1 cellular context compared by ENCODE assay signal in the genomic region with DNA sequence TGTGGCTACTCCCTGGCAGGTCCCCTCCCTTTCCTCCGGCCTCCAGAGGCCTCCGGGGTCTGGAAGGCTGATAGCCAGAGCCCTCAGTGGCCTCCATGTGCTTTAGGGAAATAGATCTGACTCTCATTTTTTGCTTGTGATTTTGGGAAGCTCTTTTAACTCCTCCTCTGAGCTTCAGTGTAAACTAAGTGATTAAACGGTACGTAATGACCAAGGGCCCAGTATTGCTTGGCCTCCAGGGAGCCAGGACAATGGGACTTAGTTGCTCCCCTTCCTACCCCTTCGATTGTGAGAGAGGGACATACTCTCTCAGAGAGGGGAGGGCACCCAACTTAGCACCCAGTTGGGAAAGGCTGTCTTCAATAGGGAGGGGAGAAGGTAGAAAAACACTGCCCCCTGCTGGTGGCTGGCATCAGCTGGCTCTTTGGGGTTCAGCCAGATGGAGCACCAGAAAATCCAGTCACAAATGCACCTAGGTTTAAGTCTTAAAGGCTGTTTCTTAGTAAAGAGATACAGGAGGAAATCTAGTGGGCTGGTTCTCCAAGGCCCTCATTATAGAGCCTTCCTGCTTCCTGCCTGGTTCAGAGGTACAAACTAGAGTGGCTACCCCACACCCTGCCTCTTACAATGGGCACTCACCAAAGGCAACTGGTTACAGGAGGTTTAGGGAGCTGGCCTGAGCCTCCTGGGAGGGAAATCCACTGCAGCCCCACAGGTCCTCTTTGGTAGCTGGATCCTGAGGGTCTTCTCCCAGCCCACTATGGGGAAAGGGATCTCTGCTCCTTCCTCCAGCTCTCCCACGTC.
TF ChIP-seq lines count a peak whose summit lies in the region.

No MANE protein-coding gene starts in this region.

TF ChIP-seq in neural cell, 6 proteins besides CTCF, POLR2A, EP300 and RAD21 (continued from another document):
- TF ChIP-seq, protein P1, sequence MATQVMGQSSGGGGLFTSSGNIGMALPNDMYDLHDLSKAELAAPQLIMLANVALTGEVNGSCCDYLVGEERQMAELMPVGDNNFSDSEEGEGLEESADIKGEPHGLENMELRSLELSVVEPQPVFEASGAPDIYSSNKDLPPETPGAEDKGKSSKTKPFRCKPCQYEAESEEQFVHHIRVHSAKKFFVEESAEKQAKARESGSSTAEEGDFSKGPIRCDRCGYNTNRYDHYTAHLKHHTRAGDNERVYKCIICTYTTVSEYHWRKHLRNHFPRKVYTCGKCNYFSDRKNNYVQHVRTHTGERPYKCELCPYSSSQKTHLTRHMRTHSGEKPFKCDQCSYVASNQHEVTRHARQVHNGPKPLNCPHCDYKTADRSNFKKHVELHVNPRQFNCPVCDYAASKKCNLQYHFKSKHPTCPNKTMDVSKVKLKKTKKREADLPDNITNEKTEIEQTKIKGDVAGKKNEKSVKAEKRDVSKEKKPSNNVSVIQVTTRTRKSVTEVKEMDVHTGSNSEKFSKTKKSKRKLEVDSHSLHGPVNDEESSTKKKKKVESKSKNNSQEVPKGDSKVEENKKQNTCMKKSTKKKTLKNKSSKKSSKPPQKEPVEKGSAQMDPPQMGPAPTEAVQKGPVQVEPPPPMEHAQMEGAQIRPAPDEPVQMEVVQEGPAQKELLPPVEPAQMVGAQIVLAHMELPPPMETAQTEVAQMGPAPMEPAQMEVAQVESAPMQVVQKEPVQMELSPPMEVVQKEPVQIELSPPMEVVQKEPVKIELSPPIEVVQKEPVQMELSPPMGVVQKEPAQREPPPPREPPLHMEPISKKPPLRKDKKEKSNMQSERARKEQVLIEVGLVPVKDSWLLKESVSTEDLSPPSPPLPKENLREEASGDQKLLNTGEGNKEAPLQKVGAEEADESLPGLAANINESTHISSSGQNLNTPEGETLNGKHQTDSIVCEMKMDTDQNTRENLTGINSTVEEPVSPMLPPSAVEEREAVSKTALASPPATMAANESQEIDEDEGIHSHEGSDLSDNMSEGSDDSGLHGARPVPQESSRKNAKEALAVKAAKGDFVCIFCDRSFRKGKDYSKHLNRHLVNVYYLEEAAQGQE (IDR thresholded peaks at IDR 0.05; ENCODE audit: borderline replicate concordance): no peak
- no peak for TF ChIP-seq EZH2 (IDR thresholded peaks at IDR 0.05; ENCODE audit: borderline replicate concordance, insufficient read depth, low read length, poor library complexity, severe bottlenecking)
